ENCODE assay signal across 27 cellular contexts in the genomic region with DNA sequence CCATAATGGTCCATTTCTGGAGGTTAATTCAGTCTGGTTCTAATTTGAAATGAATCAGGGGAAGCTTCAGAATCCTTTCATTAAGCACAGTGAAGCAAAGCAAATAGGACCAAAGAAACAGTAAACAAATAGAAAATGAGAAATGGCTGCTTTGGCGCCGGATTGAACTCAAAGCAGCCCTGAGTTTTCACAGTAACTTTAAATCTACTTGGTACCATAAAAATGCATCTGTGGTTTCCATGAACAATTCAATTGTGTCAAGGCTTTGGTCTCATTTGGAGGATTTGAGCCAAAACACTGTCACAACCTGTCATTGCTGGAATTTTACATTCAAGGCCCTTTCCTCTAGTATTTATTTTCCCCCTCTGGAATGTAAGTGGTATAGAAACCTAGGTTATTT.
"Had no signal": no experiment of that assay in that cellular context is flagged by ENCODE, and none has a peak within 500 bp of the region (broad histone marks: within the 10 kb centered on the region; RNA-seq: fewer than 3 reads in every experiment).

No MANE protein-coding gene starts in this region.

- H3K36me3 Mint-ChIP-seq: immature natural killer cell; naive thymus-derived CD4-positive, alpha-beta T cell; natural killer cell had no signal

- H3K27me3 Mint-ChIP-seq: dendritic cell treated with granulocyte-macrophage colony-stimulating factor and Interleukin-4, amounts not matched to agents 40 ng/mL and 50 ng/mL, for 4 days; effector memory CD8-positive, alpha-beta T cell had no signal

- H3K79me2 ChIP-seq: hepatocyte had no signal

- H3K4me3 Mint-ChIP-seq: dendritic cell treated with granulocyte-macrophage colony-stimulating factor and Interleukin-4, amounts not matched to agents 40 ng/mL and 50 ng/mL, for 4 days; effector memory CD8-positive, alpha-beta T cell; endodermal cell; immature natural killer cell; naive thymus-derived CD4-positive, alpha-beta T cell; natural killer cell had no signal

- H3K4me1 ChIP-seq: colonic mucosa, esophagus squamous epithelium, foreskin keratinocyte, gastrocnemius medialis, heart left ventricle, left lung, lower lobe of right lung had no signal

- H3K4me3 ChIP-seq: colonic mucosa, esophagus squamous epithelium, gastrocnemius medialis, heart left ventricle, hepatocyte, left lung, lower lobe of right lung had no signal

- H3K36me3 ChIP-seq: colonic mucosa, esophagus squamous epithelium, gastrocnemius medialis, heart left ventricle, left lung, lower lobe of right lung had no signal

- H3K4me1 Mint-ChIP-seq: immature natural killer cell, natural killer cell had no signal

- H3K9me3 Mint-ChIP-seq: dendritic cell treated with granulocyte-macrophage colony-stimulating factor and Interleukin-4, amounts not matched to agents 40 ng/mL and 50 ng/mL, for 4 days; effector memory CD8-positive, alpha-beta T cell; endodermal cell; immature natural killer cell; naive thymus-derived CD4-positive, alpha-beta T cell; natural killer cell had no signal

- H2AFZ ChIP-seq: hepatocyte had no signal

- H3K27ac ChIP-seq: colonic mucosa, epithelial cell of prostate, esophagus squamous epithelium, foreskin keratinocyte, gastrocnemius medialis, heart left ventricle, hepatocyte, left lung, lower lobe of right lung had no signal

- H3K4me2 ChIP-seq: hepatocyte had no signal

- ATAC-seq: effector memory CD8-positive, alpha-beta T cell; esophagus mucosa; foreskin keratinocyte; gastrocnemius medialis; heart left ventricle; left colon; left lung; left ventricle myocardium superior; lower lobe of right lung; naive thymus-derived CD4-positive, alpha-beta T cell; natural killer cell had no signal

- H3K27ac Mint-ChIP-seq: dendritic cell treated with granulocyte-macrophage colony-stimulating factor and Interleukin-4, amounts not matched to agents 40 ng/mL and 50 ng/mL, for 4 days; effector memory CD8-positive, alpha-beta T cell; endodermal cell; immature natural killer cell; naive thymus-derived CD4-positive, alpha-beta T cell; natural killer cell had no signal

- H3K9me3 ChIP-seq: colonic mucosa, esophagus squamous epithelium, gastrocnemius medialis, heart left ventricle, left lung, lower lobe of right lung had no signal

- DNase-seq: colonic mucosa; cortex of kidney; effector CD8-positive, alpha-beta T cell; effector memory CD8-positive, alpha-beta T cell; endodermal cell; erythroblast; esophagus squamous epithelium; foreskin keratinocyte; gastrocnemius medialis; heart left ventricle; hypothalamus; immature natural killer cell; islet precursor cell; kidney; kidney glomerular epithelial cell; left colon; left lung; left ventricle myocardium superior; lower lobe of right lung; mesenchymal stem cell; midbrain; naive thymus-derived CD4-positive, alpha-beta T cell; natural killer cell had no signal
